ENCODE assay signal across 11 cellular contexts in the genomic region with DNA sequence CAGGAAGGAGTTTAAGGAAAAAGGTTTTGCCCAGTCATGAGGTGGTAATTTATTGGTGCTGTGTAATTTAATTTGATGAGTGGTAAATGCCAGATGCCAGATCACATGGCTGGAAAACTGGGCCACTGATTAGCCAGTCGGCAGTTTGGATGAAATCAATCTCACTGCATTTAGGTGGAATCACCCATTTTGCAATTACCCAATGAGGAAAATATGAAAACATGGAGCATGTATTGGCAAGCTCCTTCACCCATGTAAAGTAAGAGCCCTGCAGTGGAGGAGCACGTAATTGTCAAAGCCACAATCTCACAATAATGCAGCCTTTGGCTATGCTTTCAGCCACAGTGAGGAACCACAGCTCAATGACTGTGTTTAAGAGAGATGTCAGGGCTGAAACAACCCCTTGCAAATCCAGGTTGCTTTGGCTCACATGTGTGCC.
DNase-seq lines count a peak whose midpoint lies in the region; ATAC-seq and TF ChIP-seq lines count a peak whose summit lies in the region.
"Had no signal": no experiment of that assay in that cellular context is flagged by ENCODE, and none has a peak within 500 bp of the region (broad histone marks: within the 10 kb centered on the region; RNA-seq: fewer than 3 reads in every experiment).

No MANE protein-coding gene starts in this region.

- POLR2A ChIA-PET in GM10248 (lab: Yijun Ruan, JAX): no interaction called here

- H3K27ac ChIP-seq in gastrocnemius medialis: peak overlapping the region in 3 of 4 donors; percentile 9 to 28 (median 24)
- no peak overlapping the region for H3K27ac ChIP-seq in coronary artery
- H3K27ac ChIP-seq: esophagus squamous epithelium had no signal

- H3K4me1 ChIP-seq in gastrocnemius medialis: peaks cover 0 to 11% of the 10 kb centered on the region in 2 donors
- H3K4me1 ChIP-seq: esophagus squamous epithelium had no signal

- H3K36me3 ChIP-seq in gastrocnemius medialis: no peaks in the 10 kb centered on the region
- H3K36me3 ChIP-seq: esophagus squamous epithelium had no signal

- TF ChIP-seq POLR2A in gastrocnemius medialis (IDR thresholded peaks at IDR 0.05): no peak

- no peak for TF ChIP-seq CTCF in gastrocnemius medialis (IDR thresholded peaks at IDR 0.05 in 4 of 5, conservative IDR thresholded peaks at IDR 0.05 in 1 of 5)
- no peak for TF ChIP-seq CTCF in coronary artery (IDR thresholded peaks at IDR 0.05)
- no peak for TF ChIP-seq CTCF in GM10248 (IDR thresholded peaks at IDR 0.05; ENCODE audit: control extremely low read depth, extremely low read depth, low read depth, missing control alignments)

- H3K4me3 ChIP-seq in gastrocnemius medialis: no peak overlapping the region
- H3K4me3 ChIP-seq in coronary artery: no peak overlapping the region
- H3K4me3 ChIP-seq: esophagus squamous epithelium had no signal

- in situ Hi-C loops in gastrocnemius medialis (cut with MboI; ENCODE audit: low sequenced_read_pairs in 4 of 4): no loop called here

- ATAC-seq in HG02642 (IDR thresholded peaks at IDR 0.05; ENCODE audit: poor library complexity, unreplicated experiment) (peak; percentile 52), gastrocnemius medialis (peak in 1 of 2 donors; percentile 44), GM19035 (IDR thresholded peaks at IDR 0.05; ENCODE audit: unreplicated experiment) (no peak)
- ATAC-seq: Panc1 had no signal

- DNase-seq in NCI-H1436 (lab: John Stamatoyannopoulos, UW) (peak; percentile 2), NCI-H1436 treated with DMSO at 0.1 percent for 48 hours (lab: John Stamatoyannopoulos, UW) (no peak), NCI-H69 (lab: John Stamatoyannopoulos, UW) (peak; percentile 83), gastrocnemius medialis (no peak), coronary artery (ENCODE audit: low spot score) (no peak), GM10248 (ENCODE audit: extremely low spot score) (no peak)
- DNase-seq: activated T-cell treated with anti-CD3 and anti-CD28 coated beads, Interleukin-2, amount 50 U/mL, for 24 hours; esophagus squamous epithelium had no signal

- H3K27me3 ChIP-seq in gastrocnemius medialis: no peaks in the 10 kb centered on the region
- H3K27me3 ChIP-seq: esophagus squamous epithelium had no signal

- no peaks in the 10 kb centered on the region for H3K9me3 ChIP-seq in gastrocnemius medialis
- H3K9me3 ChIP-seq: esophagus squamous epithelium had no signal

- intact Hi-C loops in gastrocnemius medialis (cut with DNase I; ENCODE audit: low total_unique reads): no loop called here

- CTCF ChIA-PET in GM10248 (lab: Yijun Ruan, JAX): interaction anchor here (0.9 to 1.9 kb wide), 4 partner anchors 9 to 100 kb away, joined by 3 to 5 read pairs (median 4); no protein-coding TSS in a partner anchor

Comparison
In these comparisons a context has a peak if more than half of its experiments do, and no peak if none do; other contexts are left out.
1. DNase-seq: peak in NCI-H1436 (single experiment) and NCI-H69 (single experiment); none in NCI-H1436 treated with DMSO at 0.1 percent for 48 hours (single experiment), gastrocnemius medialis (0 of 2), coronary artery (single experiment) and GM10248 (single experiment).
2. H3K27ac ChIP-seq: peak in gastrocnemius medialis (3 of 4); none in coronary artery (0 of 2).